In the genomic region with DNA sequence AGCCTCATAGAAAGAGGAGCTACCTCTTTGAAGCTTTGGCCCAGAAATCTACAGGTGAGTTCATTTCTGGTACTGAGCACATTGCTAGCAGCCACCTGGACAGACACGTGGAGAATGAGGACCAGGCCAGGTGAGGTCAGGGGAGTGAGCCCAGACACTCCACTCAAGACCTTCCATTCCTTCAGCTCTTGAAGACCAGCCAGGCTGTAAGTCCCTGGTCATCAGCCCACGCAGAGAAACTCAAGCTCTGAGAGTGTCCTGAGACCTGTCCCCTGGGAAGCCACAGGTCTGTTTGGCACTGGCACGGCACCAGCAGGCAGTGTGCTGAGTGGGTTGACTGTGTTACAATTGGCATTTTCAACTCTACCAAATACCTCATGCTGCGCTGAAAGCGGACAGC, we compare ENCODE assay signal across 27 cellular contexts. TPM values are rescaled to one million over a fixed set of nuclear protein-coding genes. Genes with fewer than 3 reads are reported as not detected.
DNase-seq lines count a peak whose midpoint lies in the region; ATAC-seq lines count a peak whose summit lies in the region.
"Had no signal": no experiment of that assay in that cellular context is flagged by ENCODE, and none has a peak within 500 bp of the region (broad histone marks: within the 10 kb centered on the region; RNA-seq: fewer than 3 reads in every experiment).

No MANE protein-coding gene starts in this region.

- H3K4ac ChIP-seq in neuronal stem cell (ENCODE audit: low read length), result no peak overlapping the region

- H3K9me3 Mint-ChIP-seq in activated CD4-positive, alpha-beta T cell treated with anti-CD3 and anti-CD28 coated beads, Interleukin-2, amount 10 ng/mL, durations not matched to agents 24 days and 14 days, result no peaks in the 10 kb centered on the region
- H3K9me3 Mint-ChIP-seq: CD8-positive, alpha-beta memory T cell had no signal

- H2BK120ac ChIP-seq in neuronal stem cell (ENCODE audit: low read depth, low read length), result no peak overlapping the region

- H3K4me1 ChIP-seq in neuronal stem cell (ENCODE audit: control insufficient read depth in 2 of 2, insufficient read depth in 1 of 2, low read depth in 1 of 2, low read length in 2 of 2), result no peaks in the 10 kb centered on the region
- H3K4me1 ChIP-seq: BE2C had no signal

- H3K36me3 Mint-ChIP-seq in activated CD4-positive, alpha-beta T cell treated with anti-CD3 and anti-CD28 coated beads, Interleukin-2, amount 10 ng/mL, durations not matched to agents 24 days and 14 days (ENCODE audit: low read depth), result no peaks in the 10 kb centered on the region
- H3K36me3 Mint-ChIP-seq: CD14-positive monocyte; CD4-positive, alpha-beta memory T cell; CD4-positive, CD25-positive, alpha-beta regulatory T cell; CD8-positive, alpha-beta memory T cell had no signal

- WGBS in neuronal stem cell (ENCODE audit: extremely low coverage in 2 of 2, insufficient read length in 2 of 2, insufficient replicate concordance in 1 of 2), 2 donors, result no CpG with 5 or more reads among the region's 5 CpGs

- peak overlapping the region; percentile 44 for H2BK15ac ChIP-seq in neuronal stem cell (ENCODE audit: low read length)

- no peaks in the 10 kb centered on the region for H3K79me1 ChIP-seq in neuronal stem cell (ENCODE audit: low read depth, low read length)

- peak; percentile 49 for DNase-seq in activated CD4-positive, alpha-beta T cell treated with anti-CD3 and anti-CD28 coated beads, Interleukin-2, amount 10 ng/mL, durations not matched to agents 24 days and 14 days
- no peak for DNase-seq in activated CD4-positive, alpha-beta T cell treated with anti-CD3 and anti-CD28 coated beads, Interleukin-2, amount 50 U/mL, for 48 hours
- DNase-seq in neuronal stem cell (ENCODE audit: low spot score) (no peak), activated T-cell treated with anti-CD3 and anti-CD28 coated beads for 4 hours (no peak), Right ventricle myocardium superior (no peak)
- DNase-seq: 8988T; ACHN; BE2C; C1 segment of cervical spinal cord; CD4-positive, alpha-beta memory T cell; CD4-positive, CD25-positive, alpha-beta regulatory T cell; CD8-positive, alpha-beta memory T cell; COR-L47; DMS 273 treated with DMSO at 0.1 percent for 48 hours; DMS153; DMS53; DMS79; DND-41; EL; GDM1 had no signal

- intact Hi-C loops in activated CD4-positive, alpha-beta T cell treated with anti-CD3 and anti-CD28 coated beads, Interleukin-2, amount 10 ng/mL, durations not matched to agents 24 days and 14 days (cut with micrococcal nuclease), result no loop called here
- intact Hi-C loops in Right ventricle myocardium superior (cut with DNase I), result no loop called here

- no peaks in the 10 kb centered on the region for H3K4me1 Mint-ChIP-seq in activated CD4-positive, alpha-beta T cell treated with anti-CD3 and anti-CD28 coated beads, Interleukin-2, amount 10 ng/mL, durations not matched to agents 24 days and 14 days
- H3K4me1 Mint-ChIP-seq: CD14-positive monocyte had no signal

- peaks cover 0 to 3% (median 0%) of the 10 kb centered on the region in 3 experiments for H3K27me3 ChIP-seq in neuronal stem cell (ENCODE audit: control insufficient read depth in 3 of 3, insufficient read depth in 3 of 3, low read depth in 1 of 3, low read length in 3 of 3)
- H3K27me3 ChIP-seq: BE2C, BLaER1 had no signal

- no peak overlapping the region for H3K14ac ChIP-seq in neuronal stem cell (ENCODE audit: low read length)

- no peak overlapping the region for H3K23ac ChIP-seq in neuronal stem cell (ENCODE audit: low read depth, low read length, poor library complexity)

- no peak overlapping the region for H2BK12ac ChIP-seq in neuronal stem cell (ENCODE audit: low read length)

- no peak overlapping the region for H3K4me2 ChIP-seq in neuronal stem cell (ENCODE audit: insufficient read depth, low read length, poor library complexity, severe bottlenecking)

- H2AK5ac ChIP-seq in neuronal stem cell (ENCODE audit: low read depth, low read length), result no peak overlapping the region

- H3K27ac ChIP-seq in neuronal stem cell (replicated peaks; ENCODE audit: low read length), result no peak overlapping the region
- H3K27ac ChIP-seq: BLaER1 had no signal

- H3K27me3 Mint-ChIP-seq in activated CD4-positive, alpha-beta T cell treated with anti-CD3 and anti-CD28 coated beads, Interleukin-2, amount 10 ng/mL, durations not matched to agents 24 days and 14 days, result peaks cover 3% of the 10 kb centered on the region
- H3K27me3 Mint-ChIP-seq: CD4-positive, CD25-positive, alpha-beta regulatory T cell had no signal

- peaks cover 0 to 1% of the 10 kb centered on the region in 2 donors for H3K9me3 ChIP-seq in neuronal stem cell (replicated peaks in 1 of 2; ENCODE audit: control insufficient read depth in 2 of 2, insufficient read depth in 1 of 2, low read depth in 1 of 2, low read length in 2 of 2)
- H3K9me3 ChIP-seq: BE2C, BLaER1 had no signal

- no peak overlapping the region for H4K91ac ChIP-seq in neuronal stem cell (ENCODE audit: low read depth, low read length, poor library complexity)

- no peak overlapping the region for H3K18ac ChIP-seq in neuronal stem cell (ENCODE audit: low read length)

- H3K36me3 ChIP-seq in neuronal stem cell (replicated peaks in 1 of 2; ENCODE audit: control insufficient read depth in 2 of 2, insufficient read depth in 2 of 2, low read length in 2 of 2), result no peaks in the 10 kb centered on the region
- H3K36me3 ChIP-seq: BE2C, BLaER1 had no signal

- H3K27ac Mint-ChIP-seq in activated CD4-positive, alpha-beta T cell treated with anti-CD3 and anti-CD28 coated beads, Interleukin-2, amount 10 ng/mL, durations not matched to agents 24 days and 14 days, result no peak overlapping the region
- H3K27ac Mint-ChIP-seq: CD4-positive, alpha-beta memory T cell; CD4-positive, CD25-positive, alpha-beta regulatory T cell; CD8-positive, alpha-beta memory T cell had no signal

- H3K4me3 ChIP-seq in neuronal stem cell (ENCODE audit: low read length in 2 of 2), result no peak overlapping the region
- H3K4me3 ChIP-seq: BLaER1, GM12878 had no signal

- no peak overlapping the region for H2BK5ac ChIP-seq in neuronal stem cell (ENCODE audit: low read length)

- H3K4me3 Mint-ChIP-seq in activated CD4-positive, alpha-beta T cell treated with anti-CD3 and anti-CD28 coated beads, Interleukin-2, amount 10 ng/mL, durations not matched to agents 24 days and 14 days, result no peak overlapping the region
- H3K4me3 Mint-ChIP-seq: CD14-positive monocyte; CD4-positive, alpha-beta memory T cell; CD4-positive, CD25-positive, alpha-beta regulatory T cell; CD8-positive, alpha-beta memory T cell had no signal

- no peak for ATAC-seq in Right ventricle myocardium superior (ENCODE audit: poor library complexity)
- ATAC-seq: GM12878 had no signal

- H3K9ac ChIP-seq in neuronal stem cell (ENCODE audit: low read depth, low read length, poor library complexity), result no peak overlapping the region
- H3K9ac ChIP-seq: BLaER1 had no signal

- H2AFZ ChIP-seq in neuronal stem cell (ENCODE audit: low read length), result no peak overlapping the region

- H4K8ac ChIP-seq in neuronal stem cell (ENCODE audit: low read depth, low read length), result no peak overlapping the region

RNA-seq across cellular contexts. Expression of a gene that starts 27.4 kb away (rescaled TPM):
- total RNA-seq in activated CD4-positive, alpha-beta T cell treated with anti-CD3 and anti-CD28 coated beads, Interleukin-2, amount 10 ng/mL, durations not matched to agents 24 days and 14 days, result not detected in 2 replicates
- 0.04 TPM for polyA plus RNA-seq in neuronal stem cell (2013, experiment 1 of 2)
- 0.01 TPM for polyA plus RNA-seq in neuronal stem cell (2013, experiment 2 of 2)
- not detected for total RNA-seq in Right ventricle myocardium superior
- total RNA-seq: A673; CD4-positive, alpha-beta memory T cell; CD4-positive, CD25-positive, alpha-beta regulatory T cell; CD8-positive, alpha-beta memory T cell; Daoy; G401; GM12878 had no signal
- polyA plus RNA-seq: AG04450; CD14-positive monocyte; CD4-positive, alpha-beta memory T cell; CD4-positive, CD25-positive, alpha-beta regulatory T cell; CD8-positive, alpha-beta memory T cell; GM12878 had no signal
